Comparison of ENCODE assay signal across 25 cellular contexts in the genomic region with DNA sequence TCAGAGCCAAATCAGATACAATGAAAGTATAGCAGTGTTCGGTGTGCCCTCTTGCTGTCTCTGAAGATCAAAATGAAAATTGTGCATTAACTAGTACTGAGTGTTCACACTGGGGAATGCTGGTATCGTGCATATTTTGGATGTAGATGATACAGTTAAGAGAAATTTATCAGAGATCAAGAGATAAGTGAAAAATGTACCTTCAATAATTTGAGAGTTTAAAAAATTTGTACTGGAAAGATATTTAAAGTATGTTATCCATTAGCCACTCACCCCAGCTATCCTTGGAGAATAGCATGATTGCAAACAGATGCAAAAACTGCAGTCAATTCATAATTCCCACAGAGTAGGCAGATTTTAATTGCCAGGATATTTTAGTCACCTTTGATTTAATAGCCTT. TPM values are rescaled to one million over a fixed set of nuclear protein-coding genes. Genes with fewer than 3 reads are reported as not detected.
"Had no signal": no experiment of that assay in that cellular context is flagged by ENCODE, and none has a peak within 500 bp of the region (broad histone marks: within the 10 kb centered on the region; RNA-seq: fewer than 3 reads in every experiment).

No MANE protein-coding gene starts in this region.

- H3K27ac Mint-ChIP-seq: activated B cell treated with CpG ODN at 0.5 μM for 24 hours; activated CD8-positive, alpha-beta memory T cell treated with anti-CD3 and anti-CD28 coated beads, Interleukin-2, amount 10 ng/mL, durations not matched to agents 7 days and 5 days; activated CD8-positive, alpha-beta T cell treated with anti-CD3 and anti-CD28 coated beads for 36 hours; activated naive CD4-positive, alpha-beta T cell treated with anti-CD3 and anti-CD28 coated beads, Interleukin-2, amount 10 ng/mL, durations not matched to agents 7 days and 5 days; memory B cell; stimulated activated memory B cell treated with anti-CD40 and anti-IgM and Interleukin-4, amounts not matched to agents 10 μg/mL and 1 μg/mL and 100 μg/mL, for 72 hours; T-helper 1 cell treated with Interleukin-12 subunit alpha and Interleukin-12 subunit beta and Interleukin-4 antibody, amounts not matched to agents 30 μg/mL and 1 μg/mL, for 36 hours; type B pancreatic cell had no signal

- DNase-seq: activated B cell treated with CpG ODN at 0.5 μM for 24 hours; activated CD4-positive, alpha-beta T cell treated with anti-CD3 and anti-CD28 coated beads for 48 hours; activated CD8-positive, alpha-beta memory T cell treated with anti-CD3 and anti-CD28 coated beads, Interleukin-2, amount 10 ng/mL, durations not matched to agents 7 days and 5 days; activated CD8-positive, alpha-beta T cell treated with anti-CD3 and anti-CD28 coated beads for 36 hours; activated effector memory CD4-positive, alpha-beta T cell treated with anti-CD3 and anti-CD28 coated beads, Interleukin-2, amount 50 U/mL, for 16 hours; activated naive CD4-positive, alpha-beta T cell treated with anti-CD3 and anti-CD28 coated beads, Interleukin-2, amount 10 ng/mL, durations not matched to agents 7 days and 5 days; activated T-cell treated with anti-CD3 and anti-CD28 coated beads for 4 hours; gastrocnemius medialis; head of caudate nucleus; left colon; pancreas; right cardiac atrium; stimulated activated CD4-positive, alpha-beta T cell treated with anti-CD3 and anti-CD28 coated beads, Interleukin-2, amount 100 ng/mL, for 24 hours; testis had no signal

- H3K27ac ChIP-seq: gastrocnemius medialis, neutrophil, pancreas, testis, vagina had no signal

- H3K9me3 Mint-ChIP-seq: activated CD8-positive, alpha-beta T cell treated with anti-CD3 and anti-CD28 coated beads for 36 hours; brain; nephron had no signal

- H3K4me3 Mint-ChIP-seq: activated B cell treated with CpG ODN at 0.5 μM for 24 hours; activated CD8-positive, alpha-beta memory T cell treated with anti-CD3 and anti-CD28 coated beads, Interleukin-2, amount 10 ng/mL, durations not matched to agents 7 days and 5 days; activated CD8-positive, alpha-beta T cell treated with anti-CD3 and anti-CD28 coated beads for 36 hours; activated naive CD4-positive, alpha-beta T cell treated with anti-CD3 and anti-CD28 coated beads, Interleukin-2, amount 10 ng/mL, durations not matched to agents 7 days and 5 days; brain; memory B cell; nephron; stimulated activated memory B cell treated with anti-CD40 and anti-IgM and Interleukin-4, amounts not matched to agents 10 μg/mL and 1 μg/mL and 100 μg/mL, for 72 hours; T-helper 1 cell treated with Interleukin-12 subunit alpha and Interleukin-12 subunit beta and Interleukin-4 antibody, amounts not matched to agents 30 μg/mL and 1 μg/mL, for 36 hours; type B pancreatic cell had no signal

- H3K36me3 ChIP-seq: gastrocnemius medialis, neutrophil, pancreas, vagina had no signal

- H3K27me3 Mint-ChIP-seq: activated B cell treated with CpG ODN at 0.5 μM for 24 hours; activated CD8-positive, alpha-beta memory T cell treated with anti-CD3 and anti-CD28 coated beads, Interleukin-2, amount 10 ng/mL, durations not matched to agents 7 days and 5 days; activated CD8-positive, alpha-beta T cell treated with anti-CD3 and anti-CD28 coated beads for 36 hours; activated naive CD4-positive, alpha-beta T cell treated with anti-CD3 and anti-CD28 coated beads, Interleukin-2, amount 10 ng/mL, durations not matched to agents 7 days and 5 days; memory B cell; stimulated activated memory B cell treated with anti-CD40 and anti-IgM and Interleukin-4, amounts not matched to agents 10 μg/mL and 1 μg/mL and 100 μg/mL, for 72 hours; type B pancreatic cell had no signal

- H3K4me1 ChIP-seq: gastrocnemius medialis, pancreas, testis, vagina had no signal

- H3K36me3 Mint-ChIP-seq: activated CD8-positive, alpha-beta memory T cell treated with anti-CD3 and anti-CD28 coated beads, Interleukin-2, amount 10 ng/mL, durations not matched to agents 7 days and 5 days; activated naive CD4-positive, alpha-beta T cell treated with anti-CD3 and anti-CD28 coated beads, Interleukin-2, amount 10 ng/mL, durations not matched to agents 7 days and 5 days; brain; memory B cell; stimulated activated memory B cell treated with anti-CD40 and anti-IgM and Interleukin-4, amounts not matched to agents 10 μg/mL and 1 μg/mL and 100 μg/mL, for 72 hours had no signal

- FAIRE-seq: keratinocyte, pancreas had no signal

- H3K4me3 ChIP-seq: gastrocnemius medialis, pancreas, testis, vagina had no signal

- H3K27me3 ChIP-seq: gastrocnemius medialis, neutrophil, pancreas, testis, vagina had no signal

- H3K4me1 Mint-ChIP-seq: activated B cell treated with CpG ODN at 0.5 μM for 24 hours; activated CD8-positive, alpha-beta memory T cell treated with anti-CD3 and anti-CD28 coated beads, Interleukin-2, amount 10 ng/mL, durations not matched to agents 7 days and 5 days; activated naive CD4-positive, alpha-beta T cell treated with anti-CD3 and anti-CD28 coated beads, Interleukin-2, amount 10 ng/mL, durations not matched to agents 7 days and 5 days; memory B cell; stimulated activated memory B cell treated with anti-CD40 and anti-IgM and Interleukin-4, amounts not matched to agents 10 μg/mL and 1 μg/mL and 100 μg/mL, for 72 hours had no signal

- ATAC-seq: activated CD8-positive, alpha-beta memory T cell treated with anti-CD3 and anti-CD28 coated beads, Interleukin-2, amount 10 ng/mL, durations not matched to agents 7 days and 5 days; activated CD8-positive, alpha-beta T cell treated with anti-CD3 and anti-CD28 coated beads for 36 hours; gastrocnemius medialis; left colon; pancreas; right cardiac atrium; stimulated activated memory B cell treated with anti-CD40 and anti-IgM and Interleukin-4, amounts not matched to agents 10 μg/mL and 1 μg/mL and 100 μg/mL, for 72 hours had no signal

- H3K9me3 ChIP-seq: gastrocnemius medialis, neutrophil, pancreas, testis, vagina had no signal

RNA-seq across cellular contexts. Expression of a gene that starts 56.4 kb away (rescaled TPM):
- total RNA-seq: activated B cell treated with CpG ODN at 0.5 μM for 24 hours; activated CD8-positive, alpha-beta T cell treated with anti-CD3 and anti-CD28 coated beads for 36 hours; cardiac septum; pulmonary artery endothelial cell had no signal
